ENCODE assay signal across 18 cellular contexts in the genomic region with DNA sequence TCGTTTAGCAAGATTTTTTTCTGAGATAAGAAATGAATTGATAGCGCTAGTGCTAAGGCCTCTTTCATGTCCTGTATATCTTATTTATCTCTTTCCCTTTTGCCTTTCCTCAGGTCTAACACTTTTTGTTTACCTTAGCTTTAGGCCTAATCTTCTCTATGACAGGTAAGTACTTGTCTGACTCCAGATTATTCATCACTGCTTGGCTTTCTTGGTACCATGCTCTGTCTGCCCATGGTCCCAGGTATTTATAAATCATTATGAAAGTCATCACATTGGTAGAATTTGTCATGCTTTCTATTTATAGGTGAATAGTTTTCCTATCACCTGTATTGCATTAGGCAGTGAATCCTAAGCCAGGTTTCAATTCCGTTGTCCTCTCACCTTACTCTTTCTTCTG.
"Had no signal": no experiment of that assay in that cellular context is flagged by ENCODE, and none has a peak within 500 bp of the region (broad histone marks: within the 10 kb centered on the region; RNA-seq: fewer than 3 reads in every experiment).

No MANE protein-coding gene starts in this region.

- H3K9me3 ChIP-seq: right atrium auricular region, suprapubic skin, thyroid gland had no signal

- H3K4me1 ChIP-seq: right atrium auricular region, suprapubic skin, thyroid gland had no signal

- H3K27me3 ChIP-seq: right atrium auricular region, suprapubic skin, thyroid gland had no signal

- H3K4me3 Mint-ChIP-seq: dendritic cell treated with granulocyte-macrophage colony-stimulating factor and Interleukin-4, amounts not matched to agents 40 ng/mL and 50 ng/mL, for 4 days; effector memory CD8-positive, alpha-beta T cell; immature natural killer cell; natural killer cell; neural crest cell; type B pancreatic cell had no signal

- H3K27ac Mint-ChIP-seq: dendritic cell treated with granulocyte-macrophage colony-stimulating factor and Interleukin-4, amounts not matched to agents 40 ng/mL and 50 ng/mL, for 4 days; effector memory CD8-positive, alpha-beta T cell; immature natural killer cell; natural killer cell; type B pancreatic cell had no signal

- H3K27ac ChIP-seq: right atrium auricular region, suprapubic skin, thyroid gland had no signal

- H3K36me3 ChIP-seq: right atrium auricular region, suprapubic skin, thyroid gland had no signal

- H3K4me3 ChIP-seq: right atrium auricular region, suprapubic skin, thyroid gland had no signal

- H3K4me1 Mint-ChIP-seq: immature natural killer cell, natural killer cell had no signal

- ATAC-seq: effector memory CD8-positive, alpha-beta T cell; left colon; left ventricle myocardium superior; natural killer cell; stimulated activated naive CD8-positive, alpha-beta T cell treated with anti-CD3 and anti-CD28 coated beads, Interleukin-15, Interleukin-2, amounts not matched to agents 100 U/mL and 50 U/mL, for 24 hours had no signal

- H3K36me3 Mint-ChIP-seq: immature natural killer cell, natural killer cell, type B pancreatic cell had no signal

- H3K27me3 Mint-ChIP-seq: dendritic cell treated with granulocyte-macrophage colony-stimulating factor and Interleukin-4, amounts not matched to agents 40 ng/mL and 50 ng/mL, for 4 days; effector memory CD8-positive, alpha-beta T cell; type B pancreatic cell had no signal

- DNase-seq: cerebellar nuclear complex; effector memory CD8-positive, alpha-beta T cell; erythroblast; immature natural killer cell; kidney; left colon; left ventricle myocardium superior; natural killer cell; posterior cingulate gyrus; small intestine; stimulated activated CD4-positive, alpha-beta T cell treated with anti-CD3 and anti-CD28 coated beads, Interleukin-12 subunit alpha, Interleukin-12 subunit beta, amount 100 ng/mL, for 4 hours; stimulated activated naive CD8-positive, alpha-beta T cell treated with anti-CD3 and anti-CD28 coated beads, Interleukin-15, Interleukin-2, amounts not matched to agents 100 U/mL and 50 U/mL, for 24 hours; thyroid gland had no signal

- H3K9me3 Mint-ChIP-seq: dendritic cell treated with granulocyte-macrophage colony-stimulating factor and Interleukin-4, amounts not matched to agents 40 ng/mL and 50 ng/mL, for 4 days; effector memory CD8-positive, alpha-beta T cell; neural crest cell; type B pancreatic cell had no signal
